1 cellular context compared by ENCODE assay signal in the genomic region with DNA sequence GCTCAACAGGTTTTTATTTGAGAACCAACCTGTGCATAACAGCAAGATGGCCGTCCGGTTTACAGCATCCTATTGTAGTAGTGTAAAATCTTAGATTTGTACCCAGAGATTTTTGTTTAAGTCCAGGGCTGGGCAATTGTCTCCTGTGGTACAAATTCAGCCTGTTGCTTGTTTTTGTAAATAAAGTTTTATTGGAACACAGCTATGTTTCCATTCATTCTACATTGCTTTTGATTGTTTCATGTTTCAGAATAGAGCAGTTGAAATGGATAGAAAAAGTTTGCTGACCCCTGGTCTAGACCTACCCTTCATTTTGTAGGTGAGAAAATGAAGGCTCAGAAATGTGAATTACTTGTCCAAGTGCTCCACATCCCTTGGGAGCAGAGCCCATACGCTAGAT.
A peak's percentile ranks its signal among the peaks of the same experiment; 100 is the strongest.
TF ChIP-seq lines count a peak whose summit lies in the region.

No MANE protein-coding gene starts in this region.

TF ChIP-seq in GM12878, 131 proteins besides CTCF, POLR2A, EP300 and RAD21:
- TF ChIP-seq MEF2B (IDR thresholded peaks at IDR 0.05; ENCODE audit: partially characterized antibody, poor library complexity, severe bottlenecking): no peak
- TF ChIP-seq, protein P1, sequence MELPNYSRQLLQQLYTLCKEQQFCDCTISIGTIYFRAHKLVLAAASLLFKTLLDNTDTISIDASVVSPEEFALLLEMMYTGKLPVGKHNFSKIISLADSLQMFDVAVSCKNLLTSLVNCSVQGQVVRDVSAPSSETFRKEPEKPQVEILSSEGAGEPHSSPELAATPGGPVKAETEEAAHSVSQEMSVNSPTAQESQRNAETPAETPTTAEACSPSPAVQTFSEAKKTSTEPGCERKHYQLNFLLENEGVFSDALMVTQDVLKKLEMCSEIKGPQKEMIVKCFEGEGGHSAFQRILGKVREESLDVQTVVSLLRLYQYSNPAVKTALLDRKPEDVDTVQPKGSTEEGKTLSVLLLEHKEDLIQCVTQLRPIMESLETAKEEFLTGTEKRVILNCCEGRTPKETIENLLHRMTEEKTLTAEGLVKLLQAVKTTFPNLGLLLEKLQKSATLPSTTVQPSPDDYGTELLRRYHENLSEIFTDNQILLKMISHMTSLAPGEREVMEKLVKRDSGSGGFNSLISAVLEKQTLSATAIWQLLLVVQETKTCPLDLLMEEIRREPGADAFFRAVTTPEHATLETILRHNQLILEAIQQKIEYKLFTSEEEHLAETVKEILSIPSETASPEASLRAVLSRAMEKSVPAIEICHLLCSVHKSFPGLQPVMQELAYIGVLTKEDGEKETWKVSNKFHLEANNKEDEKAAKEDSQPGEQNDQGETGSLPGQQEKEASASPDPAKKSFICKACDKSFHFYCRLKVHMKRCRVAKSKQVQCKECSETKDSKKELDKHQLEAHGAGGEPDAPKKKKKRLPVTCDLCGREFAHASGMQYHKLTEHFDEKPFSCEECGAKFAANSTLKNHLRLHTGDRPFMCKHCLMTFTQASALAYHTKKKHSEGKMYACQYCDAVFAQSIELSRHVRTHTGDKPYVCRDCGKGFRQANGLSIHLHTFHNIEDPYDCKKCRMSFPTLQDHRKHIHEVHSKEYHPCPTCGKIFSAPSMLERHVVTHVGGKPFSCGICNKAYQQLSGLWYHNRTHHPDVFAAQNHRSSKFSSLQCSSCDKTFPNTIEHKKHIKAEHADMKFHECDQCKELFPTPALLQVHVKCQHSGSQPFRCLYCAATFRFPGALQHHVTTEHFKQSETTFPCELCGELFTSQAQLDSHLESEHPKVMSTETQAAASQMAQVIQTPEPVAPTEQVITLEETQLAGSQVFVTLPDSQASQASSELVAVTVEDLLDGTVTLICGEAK (IDR thresholded peaks at IDR 0.05; ENCODE audit: borderline replicate concordance): peak; percentile 79; the same call in 1 of the 2 replicates
TF ChIP-seq in GM12878: peak in this region for 1.
